Comparison of ENCODE assay signal across 21 cellular contexts in the genomic region with DNA sequence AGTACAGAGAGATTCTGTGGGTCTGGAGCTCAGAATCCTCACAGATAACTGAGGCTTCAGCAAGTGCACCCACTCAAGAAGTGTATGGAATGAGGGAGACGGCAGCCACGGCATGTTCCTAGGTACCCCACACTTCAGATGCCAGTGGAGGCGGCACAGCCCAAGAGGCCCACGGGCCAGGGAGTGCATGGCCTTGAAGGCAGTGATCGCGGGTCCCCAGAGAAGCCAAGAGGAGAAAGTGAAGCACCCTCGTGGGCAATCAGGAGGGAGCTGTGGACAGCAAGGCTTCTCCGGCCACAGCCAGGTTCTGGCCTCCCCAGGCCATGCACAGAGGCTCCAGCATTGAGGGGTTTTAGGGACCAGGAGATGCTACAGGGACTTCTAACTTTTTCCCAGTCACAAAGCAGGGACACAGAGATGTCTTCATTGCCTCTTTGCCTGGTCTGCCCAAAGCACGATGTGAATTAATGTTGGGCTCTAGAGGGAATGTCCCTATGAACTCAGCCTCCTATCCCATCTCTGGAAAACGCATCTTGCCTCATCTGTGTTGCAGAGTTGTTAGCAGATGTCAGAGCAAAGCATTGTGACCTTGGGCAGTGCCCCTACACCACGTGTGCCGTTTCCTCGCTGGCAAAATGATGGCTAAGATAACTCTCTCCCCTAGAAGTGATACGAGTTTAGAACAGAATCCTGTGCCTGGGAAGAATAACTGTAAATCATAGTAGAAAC. TPM values are rescaled to one million over a fixed set of nuclear protein-coding genes. Genes with fewer than 3 reads are reported as not detected.
DNase-seq lines count a peak whose midpoint lies in the region; ATAC-seq, FAIRE-seq and TF ChIP-seq lines count a peak whose summit lies in the region.
"Had no signal": no experiment of that assay in that cellular context is flagged by ENCODE, and none has a peak within 500 bp of the region (broad histone marks: within the 10 kb centered on the region; RNA-seq: fewer than 3 reads in every experiment).

No MANE protein-coding gene starts in this region.

- no peak overlapping the region for H3K27ac Mint-ChIP-seq in CD4-positive, alpha-beta T cell
- H3K27ac Mint-ChIP-seq in osteocyte (ENCODE audit: unreplicated experiment): no peak overlapping the region
- H3K27ac Mint-ChIP-seq: HFFc6 had no signal

- H3K36me3 ChIP-seq in SK-N-SH (replicated peaks in 1 of 2; ENCODE audit: control insufficient read depth in 1 of 2, insufficient read depth in 2 of 2, low read length in 1 of 2): peaks cover 11 to 37% of the 10 kb centered on the region in 2 experiments
- peaks cover 10% of the 10 kb centered on the region for H3K36me3 ChIP-seq in bronchial epithelial cell (ENCODE audit: control insufficient read depth, insufficient read depth, low read length)

- no peaks in the 10 kb centered on the region for H3K79me2 ChIP-seq in SK-N-SH (ENCODE audit: insufficient read depth)

- no peaks in the 10 kb centered on the region for H3K9me3 ChIP-seq in SK-N-SH
- H3K9me3 ChIP-seq in CD4-positive, alpha-beta T cell (ENCODE audit: control insufficient read depth, low read length): no peaks in the 10 kb centered on the region
- H3K9me3 ChIP-seq: BLaER1, MG63 had no signal

- peaks cover 15% of the 10 kb centered on the region for H3F3A ChIP-seq in SK-N-SH (replicated peaks; ENCODE audit: insufficient read depth)

- CTCF ChIA-PET in SK-N-SH (lab: Yijun Ruan, JAX): interaction anchor here (1.4 to 4.1 kb wide), 2 partner anchors 11 to 57 kb away, joined by 3 to 29 read pairs; a partner anchor contains a TSS
- CTCF ChIA-PET in CD4-positive, alpha-beta T cell (lab: Charles Lee): no interaction called here

- 0 out of 2 replicates have a peak, but pooled peaks have one; percentile 4 for TF ChIP-seq RAD21 in SK-N-SH (IDR thresholded peaks at IDR 0.05; ENCODE audit: low read length)

- peak; percentile 79 for FAIRE-seq in bronchial epithelial cell (lab: Jason Lieb, UNC)
- FAIRE-seq: H1, RCC 7860 had no signal

- peaks cover 46% of the 10 kb centered on the region for H3K36me3 Mint-ChIP-seq in CD4-positive, alpha-beta T cell (ENCODE audit: low read depth)
- H3K36me3 Mint-ChIP-seq in osteocyte (ENCODE audit: unreplicated experiment): peaks cover 18% of the 10 kb centered on the region

- H3K9me2 ChIP-seq in SK-N-SH: no peaks in the 10 kb centered on the region

- no peaks in the 10 kb centered on the region for H3K27me3 ChIP-seq in SK-N-SH (ENCODE audit: insufficient read depth)
- no peaks in the 10 kb centered on the region for H3K27me3 ChIP-seq in CD4-positive, alpha-beta T cell (ENCODE audit: control insufficient read depth, insufficient read depth, low read length)
- H3K27me3 ChIP-seq in bronchial epithelial cell (ENCODE audit: control insufficient read depth, insufficient read depth, low read length): no peaks in the 10 kb centered on the region
- H3K27me3 ChIP-seq: BLaER1, MG63 had no signal

- intact Hi-C loops in CD4-positive, alpha-beta T cell (cut with DNase I, micrococcal nuclease): no loop called here

- no peaks in the 10 kb centered on the region for H3K27me3 Mint-ChIP-seq in CD4-positive, alpha-beta T cell
- no peaks in the 10 kb centered on the region for H3K27me3 Mint-ChIP-seq in osteocyte (ENCODE audit: unreplicated experiment)

- H3K9ac ChIP-seq in SK-N-SH: no peak overlapping the region
- H3K9ac ChIP-seq: BLaER1, KMS-11 had no signal

- H2AFZ ChIP-seq in SK-N-SH (ENCODE audit: low read depth): no peak overlapping the region

- 85% methylated on average over 9 of the region's 14 CpGs for WGBS in SK-N-SH (ENCODE audit: low lambda C conversion rate)

- H3K27ac ChIP-seq in SK-N-SH (ENCODE audit: low read depth in 2 of 2, low read length in 1 of 2): peak overlapping the region in 1 of 2 experiments; percentile 11; a peak in 1 of 4 replicates
- H3K27ac ChIP-seq in CD4-positive, alpha-beta T cell (ENCODE audit: low read depth, low read length): peak overlapping the region; percentile 7
- H3K27ac ChIP-seq: 22Rv1, BLaER1, KMS-11 had no signal

- POLR2A ChIA-PET in SK-N-SH (lab: Yijun Ruan, JAX): interaction anchor here (0.9 kb wide), 1 partner anchor 10 kb away, joined by 3 read pairs; no protein-coding TSS in a partner anchor
- POLR2A ChIA-PET in CD4-positive, alpha-beta T cell (lab: Charles Lee): no interaction called here

- DNase-seq in SK-N-SH: no peak
- DNase-seq in CD4-positive, alpha-beta T cell: no peak
- no peak for DNase-seq in bronchial epithelial cell (ENCODE audit: low read depth)
- peak; percentile 75 for DNase-seq in osteocyte (ENCODE audit: extremely low spot score, unreplicated experiment)
- no peak for DNase-seq in OCI-M2 (lab: John Stamatoyannopoulos, UW; ENCODE audit: unreplicated experiment)
- no peak for DNase-seq in AG08395 (ENCODE audit: low spot score)
- DNase-seq: DMS 273 treated with DMSO at 0.1 percent for 48 hours, HFFc6, MG63, NCI-H1105, NCI-H1694 treated with DMSO at 0.1 percent for 48 hours, NCI-H446, NCI-H82, SIG-M5 had no signal

- H3K9me3 Mint-ChIP-seq in CD4-positive, alpha-beta T cell: no peaks in the 10 kb centered on the region
- H3K9me3 Mint-ChIP-seq in osteocyte (ENCODE audit: unreplicated experiment): no peaks in the 10 kb centered on the region
- H3K9me3 Mint-ChIP-seq: HFFc6 had no signal

- H3K4me1 ChIP-seq in SK-N-SH (ENCODE audit: control insufficient read depth in 1 of 2, insufficient read depth in 2 of 2, low read depth in 1 of 2, low read length in 1 of 2): peaks cover 0 to 26% of the 10 kb centered on the region in 2 experiments; a peak in 2 of 4 replicates

- TF ChIP-seq EP300 in SK-N-SH (IDR thresholded peaks at IDR 0.05; ENCODE audit: borderline replicate concordance in 1 of 2, low read depth in 1 of 2, low read length in 1 of 2): peak in 1 of 2 experiments; percentile 31; a peak in 1 of 4 replicates

- ATAC-seq in SK-N-SH treated with all-trans-retinoic acid at 6 μM for 48 hours (no peak), HG03571 (IDR thresholded peaks at IDR 0.05; ENCODE audit: unreplicated experiment) (no peak)
- no peak for ATAC-seq in CD4-positive, alpha-beta T cell (ENCODE audit: poor library complexity)

- H3K4me1 Mint-ChIP-seq in CD4-positive, alpha-beta T cell (ENCODE audit: low read depth): peaks cover 20% of the 10 kb centered on the region
- peaks cover 17% of the 10 kb centered on the region for H3K4me1 Mint-ChIP-seq in osteocyte (ENCODE audit: unreplicated experiment)

- no peak for TF ChIP-seq CTCF in SK-N-SH (IDR thresholded peaks at IDR 0.05)
- TF ChIP-seq CTCF in CD4-positive, alpha-beta T cell (IDR thresholded peaks at IDR 0.05): no peak
- no peak for TF ChIP-seq CTCF in bronchial epithelial cell (IDR thresholded peaks at IDR 0.05; ENCODE audit: insufficient read depth, low read length, severe bottlenecking)
- no peak for TF ChIP-seq CTCF in osteocyte (IDR thresholded peaks at IDR 0.05)

- no peak overlapping the region for H3K4me2 ChIP-seq in SK-N-SH
- H3K4me2 ChIP-seq: BLaER1, KMS-11 had no signal

- H3K4me3 ChIP-seq in SK-N-SH (ENCODE audit: low read depth in 2 of 2, low read length in 1 of 2) (no peak overlapping the region), bronchial epithelial cell (ENCODE audit: low read depth, low read length) (no peak overlapping the region)
- H3K4me3 ChIP-seq: BLaER1, MG63 had no signal

- H3K4me3 Mint-ChIP-seq in CD4-positive, alpha-beta T cell: no peak overlapping the region
- H3K4me3 Mint-ChIP-seq in osteocyte (ENCODE audit: unreplicated experiment): no peak overlapping the region
- H3K4me3 Mint-ChIP-seq: HFFc6 had no signal

- H4K20me1 ChIP-seq in SK-N-SH (ENCODE audit: insufficient read depth): 0 out of 2 replicates have a peak, but pooled peaks cover 3% of the 10 kb centered on the region

TF ChIP-seq in SK-N-SH, 30 proteins besides CTCF, POLR2A, EP300 and RAD21:
- TF ChIP-seq MXI1 (IDR thresholded peaks at IDR 0.05; ENCODE audit: low read depth, low read length) (peak; percentile 94), RXRA (IDR thresholded peaks at IDR 0.05; ENCODE audit: borderline replicate concordance, low read depth) (no peak), GATA2 (CRISPR knock-in tag; IDR thresholded peaks at IDR 0.05) (peak; percentile 65; the same call in 1 of the 2 replicates), RCOR1 (IDR thresholded peaks at IDR 0.05; ENCODE audit: low read length) (0 out of 2 replicates have a peak, but pooled peaks have one; percentile 22)

TF ChIP-seq in SK-N-SH treated with all-trans-retinoic acid at 6 μM for 48 hours, 23 proteins besides CTCF, POLR2A, EP300 and RAD21 (continues in another document):
- TF ChIP-seq GLIS3 (CRISPR knock-in tag; IDR thresholded peaks at IDR 0.05) (no peak), SNAI2 (CRISPR knock-in tag; IDR thresholded peaks at IDR 0.05) (no peak), ZFP30 (CRISPR knock-in tag; IDR thresholded peaks at IDR 0.05) (no peak), ZNF70 (CRISPR knock-in tag; IDR thresholded peaks at IDR 0.05) (no peak), CSDC2 (CRISPR knock-in tag; IDR thresholded peaks at IDR 0.05) (no peak)

RNA-seq across cellular contexts. Expression of a gene that starts 2.6 kb away (rescaled TPM):
- polyA plus RNA-seq in SK-N-SH (2012; rRNA removed): 2.6 and 3.4 TPM in 2 replicates
- 2.0 and 3.3 TPM in 2 replicates for polyA plus RNA-seq in SK-N-SH (2012; cell fraction: cytosol; rRNA removed)
- polyA plus RNA-seq in SK-N-SH (2012; cell fraction: nucleus; rRNA removed): 3.0 and 4.1 TPM in 2 replicates
- 1 to 10 TPM; 1.1 to 1.6 TPM for total RNA-seq in CD4-positive, alpha-beta T cell
- total RNA-seq in bronchial epithelial cell: 0.79 and 0.90 TPM in 2 replicates
- total RNA-seq in osteocyte: 4.2 and 4.6 TPM in 2 replicates

RNA-seq across cellular contexts. Expression of a gene that starts 56.7 kb away (rescaled TPM):
- 50.1 and 58.5 TPM in 2 replicates for polyA plus RNA-seq in SK-N-SH (2012; rRNA removed)
- polyA plus RNA-seq in SK-N-SH (2012; cell fraction: cytosol; rRNA removed): 67.0 and 79.0 TPM in 2 replicates
- 25.2 and 25.7 TPM in 2 replicates for polyA plus RNA-seq in SK-N-SH (2012; cell fraction: nucleus; rRNA removed)
- 10 to 100 TPM; 36.9 to 40.0 TPM for total RNA-seq in CD4-positive, alpha-beta T cell
- total RNA-seq in bronchial epithelial cell (68.0 and 75.6 TPM in 2 replicates), osteocyte (45.5 and 52.3 TPM in 2 replicates)
